8 cellular contexts compared by ENCODE assay signal in the genomic region with DNA sequence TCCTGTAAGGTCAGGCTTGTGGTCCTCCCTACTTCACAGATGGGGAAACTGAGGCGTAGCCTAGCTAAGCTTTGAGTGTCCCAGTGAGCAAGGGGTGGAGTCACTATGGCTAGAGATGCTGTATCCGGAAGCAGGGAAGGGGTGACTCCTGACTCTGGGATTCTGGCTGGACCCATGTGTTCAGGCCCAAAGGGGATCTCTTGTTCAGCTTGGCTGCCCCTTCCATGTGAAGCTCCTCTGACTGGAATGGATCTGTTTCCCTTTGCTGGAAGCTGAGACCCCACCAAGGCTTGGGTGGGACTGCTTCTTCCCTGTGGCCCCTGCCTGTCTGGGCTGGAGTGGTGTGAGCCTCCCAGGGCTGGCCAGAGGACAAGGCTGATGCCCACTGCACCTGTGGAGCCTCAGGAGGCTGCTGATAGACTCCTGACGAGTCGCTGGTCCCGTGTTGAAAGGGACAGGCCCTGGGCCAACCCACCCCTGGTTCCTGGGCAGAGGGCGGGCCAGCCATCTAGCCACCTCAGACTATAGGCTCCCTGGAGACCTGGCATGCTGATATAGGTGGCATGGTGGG. TPM values are rescaled to one million over a fixed set of nuclear protein-coding genes. Genes with fewer than 3 reads are reported as not detected.
A peak's percentile ranks its signal among the peaks of the same experiment; 100 is the strongest.
DNase-seq lines count a peak whose midpoint lies in the region; ATAC-seq and TF ChIP-seq lines count a peak whose summit lies in the region.

No MANE protein-coding gene starts in this region.

- H3K4me1 Mint-ChIP-seq in T-cell, result peaks cover 66 to 81% (median 75%) of the 10 kb centered on the region in 3 donors

- peak overlapping the region; percentile 87 for H3K4me2 ChIP-seq in parathyroid adenoma (ENCODE audit: low read length)

- H3K36me3 ChIP-seq in ES-I3 (ENCODE audit: insufficient read depth, low read length) (no peaks in the 10 kb centered on the region), parathyroid adenoma (ENCODE audit: control insufficient read depth, insufficient read depth, low read length) (no peaks in the 10 kb centered on the region)

- peak overlapping the region; percentile 78 to 99 (median 90) for H3K4me3 Mint-ChIP-seq in T-cell

- no peaks in the 10 kb centered on the region for H3K9me3 Mint-ChIP-seq in T-cell

- peak overlapping the region; percentile 92 for H2AFZ ChIP-seq in parathyroid adenoma

- H3K36me3 Mint-ChIP-seq in T-cell, result peaks cover 7% of the 10 kb centered on the region

- CTCF ChIA-PET in T-cell (lab: Charles Lee), result interaction anchor here in 1 of 2 donors (1.1 to 7.0 kb wide), 3 partner anchors 47 to 767 kb away, joined by 3 to 139 read pairs (median 17); a partner anchor contains a TSS

- H3K4me3 ChIP-seq in fibroblast of mammary gland (ENCODE audit: control insufficient read depth, low read depth, low read length), result peak overlapping the region; percentile 75
- peak overlapping the region; percentile 79 for H3K4me3 ChIP-seq in parathyroid adenoma (ENCODE audit: low read depth, low read length)

- H3K4me1 ChIP-seq in ES-I3 (ENCODE audit: insufficient read depth, low read length) (peaks cover 7% of the 10 kb centered on the region; the same call in 1 of the 2 replicates), parathyroid adenoma (peaks cover 20% of the 10 kb centered on the region)

- no peaks in the 10 kb centered on the region for H3K27me3 ChIP-seq in parathyroid adenoma (ENCODE audit: control insufficient read depth, insufficient read depth, low read length)

- H3K9ac ChIP-seq in ES-I3 (ENCODE audit: low read depth, low read length), result peak overlapping the region; percentile 84
- peak overlapping the region; percentile 82 for H3K9ac ChIP-seq in parathyroid adenoma

- H3K27ac ChIP-seq in parathyroid adenoma, result peak overlapping the region; percentile 91

- H3K27me3 Mint-ChIP-seq in T-cell, result no peaks in the 10 kb centered on the region

- no peaks in the 10 kb centered on the region for H3K9me3 ChIP-seq in ES-I3 (ENCODE audit: control insufficient read depth, insufficient read depth, low read length)
- H3K9me3 ChIP-seq in parathyroid adenoma (ENCODE audit: control insufficient read depth, low read length), result no peaks in the 10 kb centered on the region

- TF ChIP-seq CTCF in fibroblast of mammary gland (conservative IDR thresholded peaks at IDR 0.05; ENCODE audit: control insufficient read depth, insufficient read depth, low read depth, low read length) (no peak), parathyroid adenoma (IDR thresholded peaks at IDR 0.05) (no peak)

- POLR2A ChIA-PET in T-cell (lab: Charles Lee), result no interaction called here

- peaks cover 26% of the 10 kb centered on the region for H3K79me2 ChIP-seq in parathyroid adenoma

- DNase-seq in T-cell, result no peak
- DNase-seq in fibroblast of mammary gland (ENCODE audit: low read depth), result peak; percentile 25
- DNase-seq in SIG-M5 (lab: John Stamatoyannopoulos, UW), result no peak
- DNase-seq in COLO829 (ENCODE audit: low spot score), result no peak
- DNase-seq in NCI-H226, result no peak

- ATAC-seq in T-cell (replicated peaks in 1 of 4) (no peak), HG02588 (IDR thresholded peaks at IDR 0.05; ENCODE audit: unreplicated experiment) (no peak)

- peak overlapping the region; percentile 95 to 96 for H3K27ac Mint-ChIP-seq in T-cell

RNA-seq across cellular contexts. Expression of a gene that starts 1.0 kb away (rescaled TPM):
- total RNA-seq in T-cell, result 10 to 100 TPM; 35.1 to 66.6 (median 53.0) TPM

RNA-seq across cellular contexts. Expression of a gene that starts 6.4 kb away (rescaled TPM):
- total RNA-seq in T-cell, result 100 to 1,000 TPM in 3 of 5 donors, 10 to 100 TPM in 2; 37.4 to 217 (median 190) TPM

RNA-seq across cellular contexts. Expression of a gene that starts 48.7 kb away (rescaled TPM):
- 10 to 100 TPM; 35.5 to 66.6 (median 42.0) TPM for total RNA-seq in T-cell

RNA-seq across cellular contexts. Expression of a gene that starts 50.4 kb away (rescaled TPM):
- total RNA-seq in T-cell, result 10 to 100 TPM; 15.3 to 24.7 (median 19.5) TPM

RNA-seq across cellular contexts. Expression of a gene that starts 56.7 kb away (rescaled TPM):
- 1 to 10 TPM; 2.0 to 3.2 (median 2.6) TPM for total RNA-seq in T-cell
